In the genomic region with DNA sequence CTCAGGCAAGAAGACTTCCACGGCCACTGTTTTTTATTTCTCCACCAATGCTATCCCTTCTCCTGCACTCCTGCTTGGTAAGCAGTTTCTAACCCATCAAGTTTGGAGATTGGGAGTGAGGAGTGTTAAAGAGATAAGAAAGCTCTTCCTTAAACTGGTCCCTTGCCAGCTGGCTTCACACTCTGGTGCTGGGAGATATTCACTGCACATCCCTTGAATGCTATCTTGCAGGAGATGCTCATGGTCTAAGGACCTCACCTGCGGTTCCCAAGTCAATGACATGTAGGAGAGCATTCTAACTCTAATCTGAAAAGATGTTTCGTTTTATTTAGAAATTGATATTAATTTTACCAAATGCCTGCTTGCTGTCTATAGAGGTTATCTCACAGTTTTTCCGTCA, we compare ENCODE assay signal across 31 cellular contexts.
"Had no signal": no experiment of that assay in that cellular context is flagged by ENCODE, and none has a peak within 500 bp of the region (broad histone marks: within the 10 kb centered on the region; RNA-seq: fewer than 3 reads in every experiment).

No MANE protein-coding gene starts in this region.

- H3K9me3 Mint-ChIP-seq: activated CD4-positive, alpha-beta T cell treated with anti-CD3 and anti-CD28 coated beads, Interleukin-2, amount 10 ng/mL, durations not matched to agents 7 days and 5 days; activated T-helper 2 cell treated with anti-CD3 and anti-CD28 coated beads, Interferon-gamma antibody, Interleukin-2, Interleukin-4, amounts not matched to agents 10 μg/mL and 5 μg/mL and 100 μg/mL, durations not matched to agents 14 hours and 24 hours and 36 hours had no signal

- H3K36me3 Mint-ChIP-seq: activated naive CD4-positive, alpha-beta T cell treated with anti-CD3 and anti-CD28 coated beads, Interleukin-2, amount 50 U/mL, for 24 hours; brain; WTC11 had no signal

- H3K27ac Mint-ChIP-seq: activated CD4-positive, alpha-beta T cell treated with anti-CD3 and anti-CD28 coated beads for 36 hours; activated CD4-positive, alpha-beta T cell treated with anti-CD3 and anti-CD28 coated beads, Interleukin-2, amount 10 ng/mL, durations not matched to agents 7 days and 5 days; activated CD8-positive, alpha-beta T cell treated with anti-CD3 and anti-CD28 coated beads, Interleukin-2, amount 10 ng/mL, durations not matched to agents 7 days and 5 days; activated naive CD4-positive, alpha-beta T cell treated with anti-CD3 and anti-CD28 coated beads, Interleukin-2, amount 50 U/mL, for 24 hours; activated T-cell treated with anti-CD3 and anti-CD28 coated beads, Interleukin-2, amount 50 U/mL, for 24 hours; activated T-helper 2 cell treated with anti-CD3 and anti-CD28 coated beads, Interferon-gamma antibody, Interleukin-2, Interleukin-4, amounts not matched to agents 10 μg/mL and 5 μg/mL and 100 μg/mL, durations not matched to agents 14 hours and 24 hours and 36 hours; T-helper 1 cell treated with Interleukin-12 subunit alpha and Interleukin-12 subunit beta and Interleukin-4 antibody, amounts not matched to agents 30 μg/mL and 1 μg/mL, for 36 hours; T-helper 2 cell treated with Interferon-gamma antibody and Interleukin-4, amounts not matched to agents 5 μg/mL and 100 μg/mL, for 36 hours; WTC11 had no signal

- DNase-seq: activated CD4-positive, alpha-beta T cell treated with anti-CD3 and anti-CD28 coated beads for 36 hours; activated CD4-positive, alpha-beta T cell treated with anti-CD3 and anti-CD28 coated beads, Interleukin-2, amount 10 ng/mL, durations not matched to agents 7 days and 5 days; activated CD4-positive, alpha-beta T cell treated with anti-CD3 and anti-CD28 coated beads, Interleukin-2, amount 50 U/mL, for 48 hours; activated CD8-positive, alpha-beta T cell treated with anti-CD3 and anti-CD28 coated beads, Interleukin-2, amount 10 ng/mL, durations not matched to agents 7 days and 5 days; activated gamma-delta T cell; activated naive CD4-positive, alpha-beta T cell treated with Interleukin-2 at 50 U/mL for 16 hours; activated T-cell treated with anti-CD3 and anti-CD28 coated beads, Interleukin-2, amount 50 U/mL, for 24 hours; anterior cingulate cortex; caudate nucleus; cerebellar nuclear complex; Karpas-422; KBM-7; NCI-H1048; NCI-H1105 treated with DMSO at 0.1 percent for 48 hours; NCI-H1436; NCI-H1694 treated with DMSO at 0.1 percent for 48 hours; NCI-H2029; NCI-H226; NCI-H446 treated with DMSO at 0.1 percent for 48 hours; NCI-H524; NCI-H69; NK-92 treated with Interleukin-12 subunit alpha and Interleukin-12 subunit beta, amount 100 ng/mL, for 24 hours; Right ventricle myocardium superior had no signal

- FAIRE-seq: bronchial epithelial cell had no signal

- H3K4me3 Mint-ChIP-seq: activated CD4-positive, alpha-beta T cell treated with anti-CD3 and anti-CD28 coated beads for 36 hours; activated CD4-positive, alpha-beta T cell treated with anti-CD3 and anti-CD28 coated beads, Interleukin-2, amount 10 ng/mL, durations not matched to agents 7 days and 5 days; activated CD8-positive, alpha-beta T cell treated with anti-CD3 and anti-CD28 coated beads, Interleukin-2, amount 10 ng/mL, durations not matched to agents 7 days and 5 days; activated naive CD4-positive, alpha-beta T cell treated with anti-CD3 and anti-CD28 coated beads, Interleukin-2, amount 50 U/mL, for 24 hours; activated T-cell treated with anti-CD3 and anti-CD28 coated beads, Interleukin-2, amount 50 U/mL, for 24 hours; brain; T-helper 1 cell treated with Interleukin-12 subunit alpha and Interleukin-12 subunit beta and Interleukin-4 antibody, amounts not matched to agents 30 μg/mL and 1 μg/mL, for 36 hours; T-helper 2 cell treated with Interferon-gamma antibody and Interleukin-4, amounts not matched to agents 5 μg/mL and 100 μg/mL, for 36 hours; WTC11 had no signal

- H3K27me3 Mint-ChIP-seq: brain had no signal

- ATAC-seq: activated CD4-positive, alpha-beta T cell treated with anti-CD3 and anti-CD28 coated beads for 36 hours; activated CD4-positive, CD25-positive, alpha-beta regulatory T cell treated with anti-CD3 and anti-CD28 coated beads, Interleukin-2, amount 50 U/mL, for 24 hours; activated CD8-positive, alpha-beta T cell treated with anti-CD3 and anti-CD28 coated beads, Interleukin-2, amount 10 ng/mL, durations not matched to agents 7 days and 5 days; WTC11 had no signal

- H3K4me1 Mint-ChIP-seq: activated CD4-positive, alpha-beta T cell treated with anti-CD3 and anti-CD28 coated beads for 36 hours; activated CD4-positive, alpha-beta T cell treated with anti-CD3 and anti-CD28 coated beads, Interleukin-2, amount 10 ng/mL, durations not matched to agents 7 days and 5 days; activated naive CD4-positive, alpha-beta T cell treated with anti-CD3 and anti-CD28 coated beads, Interleukin-2, amount 50 U/mL, for 24 hours; brain; WTC11 had no signal
